ENCODE assay signal across 11 cellular contexts in genomic region chr6:13455604-13456003, GRCh38. TPM values are rescaled to one million over a fixed set of nuclear protein-coding genes. Genes with fewer than 3 reads are reported as not detected.
DNase-seq lines count a peak whose midpoint lies in the region; ATAC-seq and TF ChIP-seq lines count a peak whose summit lies in the region.
"Had no signal": no experiment of that assay in that cellular context is flagged by ENCODE, and none has a peak within 500 bp of the region (broad histone marks: within the 10 kb centered on the region; RNA-seq: fewer than 3 reads in every experiment).

No MANE protein-coding gene starts in this region.

- no peak for TF ChIP-seq POLR2A in stomach (IDR thresholded peaks at IDR 0.05)

- no peak overlapping the region for H3K4me3 Mint-ChIP-seq in activated CD8-positive, alpha-beta memory T cell treated with anti-CD3 and anti-CD28 coated beads, Interleukin-2, amount 10 ng/mL, durations not matched to agents 7 days and 5 days
- no peak overlapping the region for H3K4me3 Mint-ChIP-seq in activated T-helper 1 cell treated with anti-CD3 and anti-CD28 coated beads, Interleukin-12 subunit alpha, Interleukin-12 subunit beta, Interleukin-2, Interleukin-4 antibody, amounts not matched to agents 30 ng/mL and 10 ng/mL and 1 ng/mL, durations not matched to agents 14 hours and 24 hours and 36 hours

- no peaks in the 10 kb centered on the region for H3K9me3 Mint-ChIP-seq in activated CD8-positive, alpha-beta memory T cell treated with anti-CD3 and anti-CD28 coated beads, Interleukin-2, amount 10 ng/mL, durations not matched to agents 7 days and 5 days (ENCODE audit: low read depth)
- H3K9me3 Mint-ChIP-seq in activated T-helper 1 cell treated with anti-CD3 and anti-CD28 coated beads, Interleukin-12 subunit alpha, Interleukin-12 subunit beta, Interleukin-2, Interleukin-4 antibody, amounts not matched to agents 30 ng/mL and 10 ng/mL and 1 ng/mL, durations not matched to agents 14 hours and 24 hours and 36 hours = no peaks in the 10 kb centered on the region

- TF ChIP-seq EP300 in stomach (IDR thresholded peaks at IDR 0.05) = no peak

- peaks cover 43% of the 10 kb centered on the region for H3K4me1 Mint-ChIP-seq in activated CD8-positive, alpha-beta memory T cell treated with anti-CD3 and anti-CD28 coated beads, Interleukin-2, amount 10 ng/mL, durations not matched to agents 7 days and 5 days
- peaks cover 55% of the 10 kb centered on the region for H3K4me1 Mint-ChIP-seq in activated T-helper 1 cell treated with anti-CD3 and anti-CD28 coated beads, Interleukin-12 subunit alpha, Interleukin-12 subunit beta, Interleukin-2, Interleukin-4 antibody, amounts not matched to agents 30 ng/mL and 10 ng/mL and 1 ng/mL, durations not matched to agents 14 hours and 24 hours and 36 hours (ENCODE audit: low read depth)

- peak overlapping the region; percentile 55 for H3K27ac ChIP-seq in right cardiac atrium (ENCODE audit: low read length)
- peak overlapping the region in 4 of 5 donors; percentile 61 to 91 (median 78) for H3K27ac ChIP-seq in stomach
- H3K27ac ChIP-seq: uterus had no signal

- peaks cover 6% of the 10 kb centered on the region for H3K36me3 Mint-ChIP-seq in activated CD8-positive, alpha-beta memory T cell treated with anti-CD3 and anti-CD28 coated beads, Interleukin-2, amount 10 ng/mL, durations not matched to agents 7 days and 5 days
- H3K36me3 Mint-ChIP-seq in activated T-helper 1 cell treated with anti-CD3 and anti-CD28 coated beads, Interleukin-12 subunit alpha, Interleukin-12 subunit beta, Interleukin-2, Interleukin-4 antibody, amounts not matched to agents 30 ng/mL and 10 ng/mL and 1 ng/mL, durations not matched to agents 14 hours and 24 hours and 36 hours (ENCODE audit: low read depth) = peaks cover 6% of the 10 kb centered on the region

- no peak for DNase-seq in activated CD8-positive, alpha-beta memory T cell treated with anti-CD3 and anti-CD28 coated beads, Interleukin-2, amount 10 ng/mL, durations not matched to agents 7 days and 5 days
- no peak for DNase-seq in activated CD8-positive, alpha-beta memory T cell treated with anti-CD3 and anti-CD28 coated beads, Interleukin-2, amount 50 U/mL, for 4 hours
- DNase-seq in activated T-helper 1 cell treated with anti-CD3 and anti-CD28 coated beads, Interleukin-12 subunit alpha, Interleukin-12 subunit beta, Interleukin-2, Interleukin-4 antibody, amounts not matched to agents 30 ng/mL and 10 ng/mL and 1 ng/mL, durations not matched to agents 14 hours and 24 hours and 36 hours (ENCODE audit: low spot score) = no peak
- no peak for DNase-seq in right cardiac atrium
- DNase-seq in stomach = no peak
- no peak for DNase-seq in SHP77 treated with DMSO at 0.1 percent for 48 hours (lab: John Stamatoyannopoulos, UW)
- DNase-seq in occipital lobe (lab: John Stamatoyannopoulos, UW) = no peak
- DNase-seq: islet precursor cell, Karpas-422 had no signal

- WGBS in right cardiac atrium = 43% methylated on average over 4 of the region's 4 CpGs
- WGBS in stomach, 5 donors = 68 to 84% (median 73%) methylated on average over 4 of the region's 4 CpGs

- H3K9me3 ChIP-seq in right cardiac atrium (ENCODE audit: control insufficient read depth, low read length) (no peaks in the 10 kb centered on the region), stomach (no peaks in the 10 kb centered on the region)
- H3K9me3 ChIP-seq: uterus had no signal

- CTCF ChIA-PET in activated CD8-positive, alpha-beta memory T cell treated with anti-CD3 and anti-CD28 coated beads, Interleukin-2, amount 10 ng/mL, durations not matched to agents 7 days and 5 days (lab: Charles Lee) = interaction anchor here (1.1 to 1.4 kb wide), 2 partner anchors 10 to 31 kb away, joined by 3 to 4 read pairs; no protein-coding TSS in a partner anchor

- no peaks in the 10 kb centered on the region for H3K27me3 Mint-ChIP-seq in activated CD8-positive, alpha-beta memory T cell treated with anti-CD3 and anti-CD28 coated beads, Interleukin-2, amount 10 ng/mL, durations not matched to agents 7 days and 5 days
- H3K27me3 Mint-ChIP-seq in activated T-helper 1 cell treated with anti-CD3 and anti-CD28 coated beads, Interleukin-12 subunit alpha, Interleukin-12 subunit beta, Interleukin-2, Interleukin-4 antibody, amounts not matched to agents 30 ng/mL and 10 ng/mL and 1 ng/mL, durations not matched to agents 14 hours and 24 hours and 36 hours (ENCODE audit: insufficient read depth) = peaks cover 1% of the 10 kb centered on the region

- TF ChIP-seq CTCF in stomach (IDR thresholded peaks at IDR 0.05) = no peak

- H3K4me3 ChIP-seq in right cardiac atrium (ENCODE audit: low read length) (no peak overlapping the region), stomach (no peak overlapping the region)
- H3K4me3 ChIP-seq: uterus had no signal

- no peaks in the 10 kb centered on the region for H3K27me3 ChIP-seq in right cardiac atrium (ENCODE audit: control insufficient read depth, insufficient read depth)
- no peaks in the 10 kb centered on the region for H3K27me3 ChIP-seq in stomach
- H3K27me3 ChIP-seq: uterus had no signal

- intact Hi-C loops in activated T-helper 1 cell treated with anti-CD3 and anti-CD28 coated beads, Interleukin-12 subunit alpha, Interleukin-12 subunit beta, Interleukin-2, Interleukin-4 antibody, amounts not matched to agents 30 ng/mL and 10 ng/mL and 1 ng/mL, durations not matched to agents 14 hours and 24 hours and 36 hours (cut with micrococcal nuclease) = loop anchor here (1.0 to 10.0 kb wide), 7 partner anchors 11 to 259 kb away; partner anchors contain the start of gene RANBP9
- intact Hi-C loops in right cardiac atrium (cut with DNase I) = no loop called here
- intact Hi-C loops in stomach (cut with DNase I; ENCODE audit: low total_unique reads) = no loop called here

- H3K4me1 ChIP-seq in right cardiac atrium (ENCODE audit: control insufficient read depth, insufficient read depth, low read length) = peaks cover 39% of the 10 kb centered on the region
- peaks cover 9 to 64% (median 30%) of the 10 kb centered on the region in 4 donors for H3K4me1 ChIP-seq in stomach
- H3K4me1 ChIP-seq: uterus had no signal

- H3K27ac Mint-ChIP-seq in activated CD8-positive, alpha-beta memory T cell treated with anti-CD3 and anti-CD28 coated beads, Interleukin-2, amount 10 ng/mL, durations not matched to agents 7 days and 5 days = peak overlapping the region; percentile 91
- peak overlapping the region; percentile 88 for H3K27ac Mint-ChIP-seq in activated T-helper 1 cell treated with anti-CD3 and anti-CD28 coated beads, Interleukin-12 subunit alpha, Interleukin-12 subunit beta, Interleukin-2, Interleukin-4 antibody, amounts not matched to agents 30 ng/mL and 10 ng/mL and 1 ng/mL, durations not matched to agents 14 hours and 24 hours and 36 hours

- ATAC-seq in activated CD8-positive, alpha-beta memory T cell treated with anti-CD3 and anti-CD28 coated beads, Interleukin-2, amount 10 ng/mL, durations not matched to agents 7 days and 5 days = no peak
- ATAC-seq in right cardiac atrium = peak; percentile 32 to 45
- ATAC-seq in HG03097 (IDR thresholded peaks at IDR 0.05; ENCODE audit: low FRiP score, unreplicated experiment) = no peak

- no peaks in the 10 kb centered on the region for H3K36me3 ChIP-seq in stomach
- H3K36me3 ChIP-seq: uterus had no signal

RNA-seq across cellular contexts. Expression of gene GFOD1, which starts 31.8 kb away (rescaled TPM):
- total RNA-seq in activated CD8-positive, alpha-beta memory T cell treated with anti-CD3 and anti-CD28 coated beads, Interleukin-2, amount 10 ng/mL, durations not matched to agents 7 days and 5 days = 10 to 100 TPM; 10.6 to 11.6 TPM
- 12.4 and 13.6 TPM in 2 replicates for total RNA-seq in activated T-helper 1 cell treated with anti-CD3 and anti-CD28 coated beads, Interleukin-12 subunit alpha, Interleukin-12 subunit beta, Interleukin-2, Interleukin-4 antibody, amounts not matched to agents 30 ng/mL and 10 ng/mL and 1 ng/mL, durations not matched to agents 14 hours and 24 hours and 36 hours
- total RNA-seq in right cardiac atrium (10 to 100 TPM; 51.0 to 81.7 (median 54.7) TPM), stomach (10 to 100 TPM in 4 of 5 donors, 1 to 10 TPM in 1; 7.6 to 29.4 (median 17.1) TPM), occipital lobe (38.2 TPM)
- polyA plus RNA-seq in right cardiac atrium (30.3 TPM), stomach (1 to 10 TPM in 2 of 3 donors, under 1 TPM in 1; 0.76 to 5.3 (median 1.1) TPM)

Comparison
In these comparisons a context has a peak if more than half of its experiments do, and no peak if none do; other contexts are left out.
1. ATAC-seq: peak in right cardiac atrium (2 of 2); none in activated CD8-positive, alpha-beta memory T cell treated with anti-CD3 and anti-CD28 coated beads, Interleukin-2, amount 10 ng/mL, durations not matched to agents 7 days and 5 days (single experiment) and HG03097 (single experiment).